1 cellular context compared by ENCODE assay signal in genomic region chr10:7819126-7819470, GRCh38.
TF ChIP-seq lines count a peak whose summit lies in the region.

No MANE protein-coding gene starts in this region.

TF ChIP-seq in GM12878, 131 proteins besides CTCF, POLR2A, EP300 and RAD21 (continued from another document):
- TF ChIP-seq, protein P1, sequence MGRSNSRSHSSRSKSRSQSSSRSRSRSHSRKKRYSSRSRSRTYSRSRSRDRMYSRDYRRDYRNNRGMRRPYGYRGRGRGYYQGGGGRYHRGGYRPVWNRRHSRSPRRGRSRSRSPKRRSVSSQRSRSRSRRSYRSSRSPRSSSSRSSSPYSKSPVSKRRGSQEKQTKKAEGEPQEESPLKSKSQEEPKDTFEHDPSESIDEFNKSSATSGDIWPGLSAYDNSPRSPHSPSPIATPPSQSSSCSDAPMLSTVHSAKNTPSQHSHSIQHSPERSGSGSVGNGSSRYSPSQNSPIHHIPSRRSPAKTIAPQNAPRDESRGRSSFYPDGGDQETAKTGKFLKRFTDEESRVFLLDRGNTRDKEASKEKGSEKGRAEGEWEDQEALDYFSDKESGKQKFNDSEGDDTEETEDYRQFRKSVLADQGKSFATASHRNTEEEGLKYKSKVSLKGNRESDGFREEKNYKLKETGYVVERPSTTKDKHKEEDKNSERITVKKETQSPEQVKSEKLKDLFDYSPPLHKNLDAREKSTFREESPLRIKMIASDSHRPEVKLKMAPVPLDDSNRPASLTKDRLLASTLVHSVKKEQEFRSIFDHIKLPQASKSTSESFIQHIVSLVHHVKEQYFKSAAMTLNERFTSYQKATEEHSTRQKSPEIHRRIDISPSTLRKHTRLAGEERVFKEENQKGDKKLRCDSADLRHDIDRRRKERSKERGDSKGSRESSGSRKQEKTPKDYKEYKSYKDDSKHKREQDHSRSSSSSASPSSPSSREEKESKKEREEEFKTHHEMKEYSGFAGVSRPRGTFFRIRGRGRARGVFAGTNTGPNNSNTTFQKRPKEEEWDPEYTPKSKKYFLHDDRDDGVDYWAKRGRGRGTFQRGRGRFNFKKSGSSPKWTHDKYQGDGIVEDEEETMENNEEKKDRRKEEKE (IDR thresholded peaks at IDR 0.05) = no peak
